1 cellular context compared by ENCODE assay signal in genomic region chr4:185142911-185143595, GRCh38.
TF ChIP-seq lines count a peak whose summit lies in the region.

Gene SLC25A4 (plus strand): TSS chr4:185143266. CDS start chr4:185143373, 107 bp downstream.

TF ChIP-seq in HepG2, 621 proteins besides CTCF, POLR2A, EP300 and RAD21 (continued from another document and continues in another):
- peak; percentile 57 for TF ChIP-seq ZNF407 (CRISPR knock-in tag; IDR thresholded peaks at IDR 0.05; ENCODE audit: not compliant biosample characterization)
- no peak; the same call in 1 of the 2 replicates for TF ChIP-seq ZSCAN20 (CRISPR knock-in tag; IDR thresholded peaks at IDR 0.05; ENCODE audit: borderline replicate concordance)
- 0 out of 2 replicates have a peak, but pooled peaks have one; percentile 29 for TF ChIP-seq HNF4A (CRISPR knock-in tag; IDR thresholded peaks at IDR 0.05)
- no peak; a peak in 2 of 4 replicates for TF ChIP-seq KLF16 (CRISPR knock-in tag; IDR thresholded peaks at IDR 0.05)
- 0 out of 2 replicates have a peak, but pooled peaks have one; percentile 37 for TF ChIP-seq ZNF337 (CRISPR knock-in tag; IDR thresholded peaks at IDR 0.05; ENCODE audit: borderline replicate concordance, low read depth)
- TF ChIP-seq TGIF2 (CRISPR knock-in tag; IDR thresholded peaks at IDR 0.05), result no peak
- peak; percentile 79; the same call in 1 of the 2 replicates for TF ChIP-seq ZNF773 (CRISPR knock-in tag; IDR thresholded peaks at IDR 0.05; ENCODE audit: borderline replicate concordance)
- no peak for TF ChIP-seq FOSL1 (CRISPR knock-in tag; IDR thresholded peaks at IDR 0.05; ENCODE audit: borderline replicate concordance)
- peak; percentile 97 for TF ChIP-seq DRAP1 (CRISPR knock-in tag; IDR thresholded peaks at IDR 0.05)
- peak; percentile 71 for TF ChIP-seq DMAP1 (CRISPR knock-in tag; IDR thresholded peaks at IDR 0.05)
- TF ChIP-seq RNF2 (conservative IDR thresholded peaks at IDR 0.05; ENCODE audit: low read depth), result peak; percentile 91
- TF ChIP-seq TOE1 (CRISPR knock-in tag; IDR thresholded peaks at IDR 0.05), result no peak; the same call in 1 of the 2 replicates
- no peak for TF ChIP-seq ZBTB21 (CRISPR knock-in tag; IDR thresholded peaks at IDR 0.05)
- TF ChIP-seq MNT (IDR thresholded peaks at IDR 0.05), result no peak
- TF ChIP-seq ZNF383 (CRISPR knock-in tag; IDR thresholded peaks at IDR 0.05; ENCODE audit: borderline replicate concordance), result no peak
- TF ChIP-seq IRF2 (CRISPR knock-in tag; IDR thresholded peaks at IDR 0.05), result peak; percentile 63; the same call in 1 of the 2 replicates
- peak; percentile 71; the same call in 1 of the 2 replicates for TF ChIP-seq NFKBIZ (CRISPR knock-in tag; IDR thresholded peaks at IDR 0.05)
- TF ChIP-seq ZBTB44 (CRISPR knock-in tag; IDR thresholded peaks at IDR 0.05), result no peak
- peak; percentile 43 for TF ChIP-seq TFE3 (CRISPR knock-in tag; IDR thresholded peaks at IDR 0.05)
- TF ChIP-seq PTBP1 (IDR thresholded peaks at IDR 0.05; ENCODE audit: low read depth, low read length, poor library complexity, severe bottlenecking), result peak; percentile 91
- TF ChIP-seq MAZ (IDR thresholded peaks at IDR 0.05; ENCODE audit: borderline replicate concordance, low read depth, low read length), result peak; percentile 87
- TF ChIP-seq MAZ (CRISPR knock-in tag; IDR thresholded peaks at IDR 0.05; ENCODE audit: low read depth), result peak; percentile 71; the same call in 1 of the 2 replicates
- no peak for TF ChIP-seq DPF2 (CRISPR knock-in tag; IDR thresholded peaks at IDR 0.05; ENCODE audit: borderline replicate concordance, low read depth)
- no peak for TF ChIP-seq ZNF891 (CRISPR knock-in tag; IDR thresholded peaks at IDR 0.05)
- peak; percentile 90 for TF ChIP-seq ESRRA (CRISPR knock-in tag; IDR thresholded peaks at IDR 0.05; ENCODE audit: low read depth)
- no peak for TF ChIP-seq BCLAF1 (IDR thresholded peaks at IDR 0.05)
- TF ChIP-seq ZFP90 (CRISPR knock-in tag; IDR thresholded peaks at IDR 0.05; ENCODE audit: borderline replicate concordance), result peak; percentile 75; the same call in 1 of the 2 replicates
- no peak for TF ChIP-seq NRL (CRISPR knock-in tag; IDR thresholded peaks at IDR 0.05; ENCODE audit: borderline replicate concordance)
- no peak for TF ChIP-seq NFATC3 (CRISPR knock-in tag; IDR thresholded peaks at IDR 0.05)
- TF ChIP-seq HOXA9 (CRISPR knock-in tag; IDR thresholded peaks at IDR 0.05; ENCODE audit: borderline replicate concordance), result no peak
- no peak for TF ChIP-seq GTF3A (CRISPR knock-in tag; conservative IDR thresholded peaks at IDR 0.05)
- TF ChIP-seq REPIN1 (CRISPR knock-in tag; IDR thresholded peaks at IDR 0.05; ENCODE audit: borderline replicate concordance, low read depth), result peak; percentile 71; the same call in 1 of the 2 replicates
- 0 out of 2 replicates have a peak, but pooled peaks have one; percentile 48 for TF ChIP-seq PBX3 (CRISPR knock-in tag; IDR thresholded peaks at IDR 0.05; ENCODE audit: borderline replicate concordance)
- no peak for TF ChIP-seq ZNF121 (CRISPR knock-in tag; IDR thresholded peaks at IDR 0.05)
- peak; percentile 55; the same call in 1 of the 2 replicates for TF ChIP-seq KAT7 (CRISPR knock-in tag; IDR thresholded peaks at IDR 0.05; ENCODE audit: borderline replicate concordance)
- no peak for TF ChIP-seq PRDM4 (CRISPR knock-in tag; IDR thresholded peaks at IDR 0.05; ENCODE audit: borderline replicate concordance)
- TF ChIP-seq KAT8 (CRISPR knock-in tag; IDR thresholded peaks at IDR 0.05), result peak; percentile 92
- TF ChIP-seq ZNF232 (CRISPR knock-in tag; IDR thresholded peaks at IDR 0.05; ENCODE audit: borderline replicate concordance), result peak; percentile 81; the same call in 1 of the 2 replicates
- TF ChIP-seq ZMYM2 (CRISPR knock-in tag; IDR thresholded peaks at IDR 0.05), result 0 out of 2 replicates have a peak, but pooled peaks have one; percentile 29
- TF ChIP-seq PHF20 (CRISPR knock-in tag; IDR thresholded peaks at IDR 0.05), result peak; percentile 80
